8 cellular contexts compared by ENCODE assay signal in the genomic region with DNA sequence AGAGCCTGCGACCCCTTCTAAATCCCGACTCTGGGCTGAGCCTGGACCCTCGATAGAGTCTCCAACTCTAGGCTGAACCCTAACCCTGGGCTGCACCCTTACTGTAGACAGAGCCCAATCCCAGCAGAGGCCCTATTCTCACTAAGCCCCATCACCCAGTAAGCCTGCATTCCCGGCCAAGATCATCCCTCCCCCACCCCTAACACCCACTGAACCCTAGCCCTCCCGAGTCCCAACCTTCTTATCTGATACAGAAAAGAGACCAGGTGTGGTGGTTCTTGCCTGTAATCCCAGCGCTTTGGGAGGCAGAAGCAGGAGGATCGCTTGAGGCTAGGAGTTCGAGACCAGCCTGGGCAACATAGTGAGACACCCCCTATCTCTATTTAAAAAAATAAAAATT. TPM values are rescaled to one million over a fixed set of nuclear protein-coding genes. Genes with fewer than 3 reads are reported as not detected.
DNase-seq lines count a peak whose midpoint lies in the region; ATAC-seq and TF ChIP-seq lines count a peak whose summit lies in the region.

No MANE protein-coding gene starts in this region.

- H3K9me3 Mint-ChIP-seq in CD8-positive, alpha-beta T cell = no peaks in the 10 kb centered on the region
- no peaks in the 10 kb centered on the region for H3K9me3 Mint-ChIP-seq in natural killer cell treated with Interleukin-12 subunit alpha and Interleukin-12 subunit beta and Interleukin-15 and Interleukin-18, amount 100 ng/mL, for 72 hours

- H3K4me1 Mint-ChIP-seq in CD8-positive, alpha-beta T cell (ENCODE audit: low read depth) = peaks cover 35% of the 10 kb centered on the region
- H3K4me1 Mint-ChIP-seq in natural killer cell treated with Interleukin-12 subunit alpha and Interleukin-12 subunit beta and Interleukin-15 and Interleukin-18, amount 100 ng/mL, for 72 hours (ENCODE audit: low read depth in 2 of 2) = peaks cover 29 to 32% of the 10 kb centered on the region in 2 donors

- no peaks in the 10 kb centered on the region for H3K9me3 ChIP-seq in CD8-positive, alpha-beta T cell (ENCODE audit: low read length)
- H3K9me3 ChIP-seq in breast epithelium (no peaks in the 10 kb centered on the region), lower lobe of right lung (no peaks in the 10 kb centered on the region), aorta (ENCODE audit: control insufficient read depth, low read length) (no peaks in the 10 kb centered on the region)

- H3K27me3 Mint-ChIP-seq in CD8-positive, alpha-beta T cell (ENCODE audit: low read depth) = no peaks in the 10 kb centered on the region
- no peaks in the 10 kb centered on the region for H3K27me3 Mint-ChIP-seq in natural killer cell treated with Interleukin-12 subunit alpha and Interleukin-12 subunit beta and Interleukin-15 and Interleukin-18, amount 100 ng/mL, for 72 hours

- no peaks in the 10 kb centered on the region for H3K79me2 ChIP-seq in KMS-11 (ENCODE audit: insufficient read depth, low read depth)

- no peak for TF ChIP-seq CTCF in CD8-positive, alpha-beta T cell (IDR thresholded peaks at IDR 0.05)
- TF ChIP-seq CTCF in KMS-11 (conservative IDR thresholded peaks at IDR 0.05; ENCODE audit: low read depth, low read length) = no peak
- TF ChIP-seq CTCF in breast epithelium (IDR thresholded peaks at IDR 0.05) = no peak
- no peak for TF ChIP-seq CTCF in lower lobe of right lung (IDR thresholded peaks at IDR 0.05)

- peak overlapping the region; percentile 48; the same call in 1 of the 2 replicates for H3K4me2 ChIP-seq in KMS-11

- CTCF ChIA-PET in CD8-positive, alpha-beta T cell (lab: Charles Lee) = interaction anchor here (0.7 to 3.4 kb wide), 36 partner anchors 9 to 1166 kb away, joined by 3 to 75 read pairs (median 4); partner anchors contain the start of genes MYDGF and SEMA6B

- POLR2A ChIA-PET in CD8-positive, alpha-beta T cell (lab: Charles Lee) = no interaction called here

- no peaks in the 10 kb centered on the region for H3K36me3 ChIP-seq in CD8-positive, alpha-beta T cell (ENCODE audit: insufficient read depth, low read length)
- H3K36me3 ChIP-seq in KMS-11 (ENCODE audit: insufficient read depth) = no peaks in the 10 kb centered on the region
- H3K36me3 ChIP-seq in breast epithelium = no peaks in the 10 kb centered on the region
- no peaks in the 10 kb centered on the region for H3K36me3 ChIP-seq in lower lobe of right lung
- no peaks in the 10 kb centered on the region for H3K36me3 ChIP-seq in aorta (ENCODE audit: control insufficient read depth in 1 of 2, insufficient read depth in 2 of 2, low read length in 1 of 2)

- H3K4me3 Mint-ChIP-seq in CD8-positive, alpha-beta T cell = peak overlapping the region; percentile 43
- peak overlapping the region; percentile 25 for H3K4me3 Mint-ChIP-seq in natural killer cell treated with Interleukin-12 subunit alpha and Interleukin-12 subunit beta and Interleukin-15 and Interleukin-18, amount 100 ng/mL, for 72 hours

- no peak overlapping the region for H3K27ac Mint-ChIP-seq in CD8-positive, alpha-beta T cell
- H3K27ac Mint-ChIP-seq in natural killer cell treated with Interleukin-12 subunit alpha and Interleukin-12 subunit beta and Interleukin-15 and Interleukin-18, amount 100 ng/mL, for 72 hours = no peak overlapping the region

- peaks cover 45% of the 10 kb centered on the region for H3K4me1 ChIP-seq in CD8-positive, alpha-beta T cell (ENCODE audit: insufficient read depth, low read length)
- H3K4me1 ChIP-seq in KMS-11 (ENCODE audit: low read depth, poor library complexity, severe bottlenecking) (peaks cover 23% of the 10 kb centered on the region), breast epithelium (no peaks in the 10 kb centered on the region), lower lobe of right lung (peaks cover 35% of the 10 kb centered on the region), aorta (ENCODE audit: control insufficient read depth in 1 of 2, insufficient read depth in 2 of 2, low read length in 2 of 2) (no peaks in the 10 kb centered on the region)

- H3K27ac ChIP-seq in CD8-positive, alpha-beta T cell (ENCODE audit: low read depth, low read length) = no peak overlapping the region
- no peak overlapping the region for H3K27ac ChIP-seq in KMS-11
- no peak overlapping the region for H3K27ac ChIP-seq in breast epithelium
- H3K27ac ChIP-seq in lower lobe of right lung = no peak overlapping the region
- H3K27ac ChIP-seq in aorta (ENCODE audit: low read depth in 1 of 2, low read length in 2 of 2) = no peak overlapping the region

- H3K4me3 ChIP-seq in CD8-positive, alpha-beta T cell (ENCODE audit: low read depth, low read length) = peak overlapping the region; percentile 82
- H3K4me3 ChIP-seq in KMS-11 (IDR thresholded peaks at IDR 0.05; ENCODE audit: insufficient read depth, low read depth, low read length) = no peak overlapping the region
- H3K4me3 ChIP-seq in breast epithelium = peak overlapping the region in 2 of 3 donors; percentile 57 to 72
- no peak overlapping the region for H3K4me3 ChIP-seq in lower lobe of right lung
- no peak overlapping the region for H3K4me3 ChIP-seq in aorta (ENCODE audit: low read length in 2 of 2)

- peak overlapping the region; percentile 57; the same call in 1 of the 2 replicates for H2AFZ ChIP-seq in KMS-11 (ENCODE audit: low read depth)

- no peak overlapping the region for H3K9ac ChIP-seq in KMS-11

- H3K27me3 ChIP-seq in CD8-positive, alpha-beta T cell (ENCODE audit: insufficient read depth, low read length) = no peaks in the 10 kb centered on the region
- H3K27me3 ChIP-seq in KMS-11 (ENCODE audit: insufficient read depth, low read depth) = no peaks in the 10 kb centered on the region
- no peaks in the 10 kb centered on the region for H3K27me3 ChIP-seq in breast epithelium
- H3K27me3 ChIP-seq in lower lobe of right lung (ENCODE audit: low read depth) = no peaks in the 10 kb centered on the region
- H3K27me3 ChIP-seq in aorta (ENCODE audit: control insufficient read depth in 1 of 2, insufficient read depth in 2 of 2, low read length in 1 of 2) = no peaks in the 10 kb centered on the region

- 55 to 56% methylated on average over 8 of the region's 8 CpGs for WGBS in aorta, 2 donors

- H3K36me3 Mint-ChIP-seq in CD8-positive, alpha-beta T cell = no peaks in the 10 kb centered on the region
- no peaks in the 10 kb centered on the region for H3K36me3 Mint-ChIP-seq in natural killer cell treated with Interleukin-12 subunit alpha and Interleukin-12 subunit beta and Interleukin-15 and Interleukin-18, amount 100 ng/mL, for 72 hours

- DNase-seq in CD8-positive, alpha-beta T cell = no peak
- DNase-seq in breast epithelium (ENCODE audit: low spot score in 2 of 2) (no peak), lower lobe of right lung (no peak), aorta (no peak), NCI-H2171 (lab: John Stamatoyannopoulos, UW) (no peak)
- no peak for DNase-seq in natural killer cell treated with Interleukin-12 subunit alpha and Interleukin-12 subunit beta and Interleukin-15 and Interleukin-18, amount 100 ng/mL, for 72 hours (ENCODE audit: low spot score)

- no peak for TF ChIP-seq POLR2A in breast epithelium (IDR thresholded peaks at IDR 0.05)

- no peak for ATAC-seq in CD8-positive, alpha-beta T cell
- no peak for ATAC-seq in natural killer cell treated with Interleukin-12 subunit alpha and Interleukin-12 subunit beta and Interleukin-15 and Interleukin-18, amount 100 ng/mL, for 72 hours
- no peak for ATAC-seq in lower lobe of right lung
- no peak for ATAC-seq in aorta (ENCODE audit: low FRiP score)
- ATAC-seq in GM21619 (IDR thresholded peaks at IDR 0.05; ENCODE audit: unreplicated experiment) = no peak

- H4K20me1 ChIP-seq in KMS-11 (ENCODE audit: insufficient read depth) = no peaks in the 10 kb centered on the region

- intact Hi-C loops in CD8-positive, alpha-beta T cell (cut with DNase I, micrococcal nuclease) = loop anchor here (1.0 to 10.0 kb wide), 8 partner anchors 39 to 1132 kb away; partner anchors contain the start of genes DOHH (in 1 of the 2), FZR1 (in 1 of the 2), HDGFL2 (in 1 of the 2) and SEMA6B (in 1 of the 2)
- intact Hi-C loops in breast epithelium (cut with DNase I; ENCODE audit: low total_unique reads) = loop anchor here (1.0 kb wide), 1 partner anchor 70 kb away; no protein-coding TSS in a partner anchor
- intact Hi-C loops in lower lobe of right lung (cut with DNase I) = no loop called here
- intact Hi-C loops in aorta (cut with DNase I) = loop anchor here (1.0 to 5.0 kb wide), 2 partner anchors 60 to 79 kb away; partner anchors contain the start of gene SEMA6B (in 2 of the 2)

RNA-seq across cellular contexts. Expression of gene TNFAIP8L1, which starts 2.6 kb away (rescaled TPM):
- total RNA-seq in CD8-positive, alpha-beta T cell = 1 to 10 TPM; 4.3 to 4.5 TPM
- 1 to 10 TPM; 1.6 to 3.6 (median 2.9) TPM for total RNA-seq in breast epithelium
- total RNA-seq in natural killer cell treated with Interleukin-12 subunit alpha and Interleukin-12 subunit beta and Interleukin-15 and Interleukin-18, amount 100 ng/mL, for 72 hours = 10 to 100 TPM in 1 of 2 donors, 1 to 10 TPM in 1; 8.3 to 10.3 TPM
- total RNA-seq in lower lobe of right lung = 11.2 TPM
- 10 to 100 TPM in 1 of 2 donors, 1 to 10 TPM in 1; 5.4 to 13.5 TPM for total RNA-seq in aorta
- 1 to 10 TPM; 1.6 to 3.9 TPM for polyA plus RNA-seq in aorta

RNA-seq across cellular contexts. Expression of gene MYDGF, which starts 33.4 kb away (rescaled TPM):
- total RNA-seq in CD8-positive, alpha-beta T cell = 10 to 100 TPM; 30.1 to 30.3 TPM
- 10 to 100 TPM; 36.3 to 55.1 (median 42.1) TPM for total RNA-seq in breast epithelium
- 100 to 1,000 TPM; 107 to 195 TPM for total RNA-seq in natural killer cell treated with Interleukin-12 subunit alpha and Interleukin-12 subunit beta and Interleukin-15 and Interleukin-18, amount 100 ng/mL, for 72 hours
- 91.6 TPM for total RNA-seq in lower lobe of right lung
- 10 to 100 TPM; 59.4 to 67.9 TPM for total RNA-seq in aorta
- 100 to 1,000 TPM in 1 of 2 donors, 10 to 100 TPM in 1; 69.9 to 117 TPM for polyA plus RNA-seq in aorta

Comparison
In these comparisons a context has a peak if more than half of its experiments do, and no peak if none do; other contexts are left out.
1. H3K4me3 ChIP-seq: peak in CD8-positive, alpha-beta T cell (single experiment) and breast epithelium (2 of 3); none in KMS-11 (single experiment), lower lobe of right lung (single experiment) and aorta (0 of 2).